Comparison of ENCODE assay signal across 8 cellular contexts in the genomic region with DNA sequence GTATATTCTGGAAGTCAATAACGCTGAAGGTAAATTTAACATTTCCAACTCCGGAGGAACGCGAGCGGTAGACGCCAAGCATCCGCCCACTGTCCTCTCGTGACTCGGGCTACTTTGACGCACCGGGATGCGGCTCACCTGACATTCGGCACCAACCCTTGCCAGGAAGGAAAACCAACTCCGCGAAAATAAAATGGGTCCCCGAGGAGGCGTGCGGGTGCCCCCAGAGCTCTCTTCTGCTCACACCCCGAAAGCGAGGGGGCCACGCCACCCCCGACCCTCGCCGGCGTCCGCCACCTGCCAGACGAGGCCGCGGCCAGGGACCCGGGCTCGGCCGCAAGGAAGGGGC. TPM values are rescaled to one million over a fixed set of nuclear protein-coding genes. Genes with fewer than 3 reads are reported as not detected.
DNase-seq lines count a peak whose midpoint lies in the region; ATAC-seq and TF ChIP-seq lines count a peak whose summit lies in the region.

No MANE protein-coding gene starts in this region.

- ATAC-seq in GM19351 (IDR thresholded peaks at IDR 0.05; ENCODE audit: unreplicated experiment) (peak; percentile 21), naive B cell (ENCODE audit: low read depth in 2 of 2) (peak; percentile 14 to 33), HG03097 (IDR thresholded peaks at IDR 0.05; ENCODE audit: low FRiP score, unreplicated experiment) (no peak)
- peak; percentile 12 for ATAC-seq in activated CD8-positive, alpha-beta T cell treated with anti-CD3 and anti-CD28 coated beads, Interleukin-2, amount 10 ng/mL, durations not matched to agents 7 days and 5 days

- POLR2A ChIA-PET in AG04449 (lab: Yijun Ruan, JAX) = interaction anchor here (0.8 kb wide), 1 partner anchor 276 kb away, joined by 4 read pairs; a partner anchor contains a TSS
- POLR2A ChIA-PET in activated CD8-positive, alpha-beta T cell treated with anti-CD3 and anti-CD28 coated beads, Interleukin-2, amount 10 ng/mL, durations not matched to agents 7 days and 5 days (lab: Charles Lee) = interaction anchor here (0.6 to 2.3 kb wide), 4 partner anchors 9 to 433 kb away, joined by 3 to 14 read pairs (median 6); a partner anchor contains a TSS

- H3K9ac ChIP-seq in stomach smooth muscle (ENCODE audit: low read length in 2 of 2) = peak overlapping the region; percentile 83 to 85

- no peaks in the 10 kb centered on the region for H3K36me3 ChIP-seq in stomach smooth muscle (ENCODE audit: control insufficient read depth in 2 of 2, insufficient read depth in 2 of 2, low read length in 2 of 2)

- peak overlapping the region; percentile 75 for H3K4me3 ChIP-seq in AG04449 (ENCODE audit: low read depth, low read length)
- peak overlapping the region; percentile 76 for H3K4me3 ChIP-seq in Jurkat, Clone E6-1 (ENCODE audit: low read length)
- H3K4me3 ChIP-seq in epithelial cell of proximal tubule (ENCODE audit: low read depth, low read length) = peak overlapping the region; percentile 92
- peak overlapping the region; percentile 84 to 88 for H3K4me3 ChIP-seq in stomach smooth muscle (ENCODE audit: low read length in 2 of 2)

- TF ChIP-seq CTCF in AG04449 (IDR thresholded peaks at IDR 0.05; ENCODE audit: insufficient read depth, low read length, missing control alignments) (no peak), epithelial cell of proximal tubule (conservative IDR thresholded peaks at IDR 0.05; ENCODE audit: low read depth, low read length) (no peak)

- H3K4me3 Mint-ChIP-seq in activated CD8-positive, alpha-beta T cell treated with anti-CD3 and anti-CD28 coated beads, Interleukin-2, amount 10 ng/mL, durations not matched to agents 7 days and 5 days = peak overlapping the region; percentile 84
- peak overlapping the region; percentile 86 to 98 (median 95) for H3K4me3 Mint-ChIP-seq in naive B cell

- peak overlapping the region; percentile 78 for H3K27ac ChIP-seq in stomach smooth muscle (ENCODE audit: low read length)

- peaks cover 5% of the 10 kb centered on the region for H3K27me3 Mint-ChIP-seq in activated CD8-positive, alpha-beta T cell treated with anti-CD3 and anti-CD28 coated beads, Interleukin-2, amount 10 ng/mL, durations not matched to agents 7 days and 5 days (ENCODE audit: low read depth)
- H3K27me3 Mint-ChIP-seq in naive B cell = no peaks in the 10 kb centered on the region

- H3K9me3 ChIP-seq in stomach smooth muscle (ENCODE audit: control insufficient read depth in 2 of 2, low read length in 2 of 2) = no peaks in the 10 kb centered on the region

- H3K4me1 Mint-ChIP-seq in activated CD8-positive, alpha-beta T cell treated with anti-CD3 and anti-CD28 coated beads, Interleukin-2, amount 10 ng/mL, durations not matched to agents 7 days and 5 days (ENCODE audit: low read depth) = peaks cover 37% of the 10 kb centered on the region
- peaks cover 35 to 67% (median 63%) of the 10 kb centered on the region in 3 donors for H3K4me1 Mint-ChIP-seq in naive B cell

- H3K27ac Mint-ChIP-seq in activated CD8-positive, alpha-beta T cell treated with anti-CD3 and anti-CD28 coated beads, Interleukin-2, amount 10 ng/mL, durations not matched to agents 7 days and 5 days = peak overlapping the region; percentile 90
- peak overlapping the region; percentile 97 to 99 (median 98) for H3K27ac Mint-ChIP-seq in naive B cell

- no peaks in the 10 kb centered on the region for H3K9me3 Mint-ChIP-seq in activated CD8-positive, alpha-beta T cell treated with anti-CD3 and anti-CD28 coated beads, Interleukin-2, amount 10 ng/mL, durations not matched to agents 7 days and 5 days (ENCODE audit: insufficient read depth)
- peaks cover 0 to 3% (median 0%) of the 10 kb centered on the region in 7 donors for H3K9me3 Mint-ChIP-seq in naive B cell

- H3K36me3 Mint-ChIP-seq in activated CD8-positive, alpha-beta T cell treated with anti-CD3 and anti-CD28 coated beads, Interleukin-2, amount 10 ng/mL, durations not matched to agents 7 days and 5 days (ENCODE audit: low read depth) = peaks cover 12% of the 10 kb centered on the region
- H3K36me3 Mint-ChIP-seq in naive B cell = no peaks in the 10 kb centered on the region

- CTCF ChIA-PET in AG04449 (lab: Yijun Ruan, JAX) = interaction anchor here (1.6 kb wide), 1 partner anchor 276 kb away, joined by 3 read pairs; no protein-coding TSS in a partner anchor
- CTCF ChIA-PET in activated CD8-positive, alpha-beta T cell treated with anti-CD3 and anti-CD28 coated beads, Interleukin-2, amount 10 ng/mL, durations not matched to agents 7 days and 5 days (lab: Charles Lee) = interaction anchor here (1.5 to 1.7 kb wide), 2 partner anchors 44 to 51 kb away, joined by 3 to 5 read pairs; no protein-coding TSS in a partner anchor

- H3K27me3 ChIP-seq in stomach smooth muscle (ENCODE audit: control insufficient read depth in 1 of 2, insufficient read depth in 2 of 2, low read length in 2 of 2) = no peaks in the 10 kb centered on the region

- DNase-seq in AG04449 (ENCODE audit: low read depth, low spot score) (no peak), epithelial cell of proximal tubule (ENCODE audit: low read depth) (no peak), naive B cell (peak; percentile 76)
- no peak for DNase-seq in Jurkat, Clone E6-1 (ENCODE audit: low read depth, low spot score)
- DNase-seq in activated CD8-positive, alpha-beta T cell treated with anti-CD3 and anti-CD28 coated beads, Interleukin-2, amount 10 ng/mL, durations not matched to agents 7 days and 5 days = peak; percentile 67

- H3K4me1 ChIP-seq in stomach smooth muscle (ENCODE audit: control insufficient read depth, insufficient read depth, low read length) = peaks cover 8% of the 10 kb centered on the region

RNA-seq across cellular contexts. Expression of a gene that starts 0.7 kb away (rescaled TPM):
- 14.5 TPM for polyA plus RNA-seq in Jurkat, Clone E6-1 (2012; ENCODE audit: insufficient read depth, insufficient read length)
- 10 to 100 TPM; 69.7 to 71.2 TPM for total RNA-seq in activated CD8-positive, alpha-beta T cell treated with anti-CD3 and anti-CD28 coated beads, Interleukin-2, amount 10 ng/mL, durations not matched to agents 7 days and 5 days
- total RNA-seq in epithelial cell of proximal tubule = 14.1 and 15.1 TPM in 2 replicates
- 100 to 1,000 TPM in 4 of 6 donors, 10 to 100 TPM in 2; 57.8 to 163 (median 113) TPM for polyA plus RNA-seq in naive B cell (ENCODE audit: low read depth in 6 of 6)

Comparison
In these comparisons a context has a peak if more than half of its experiments do, and no peak if none do; other contexts are left out.
1. DNase-seq: peak in activated CD8-positive, alpha-beta T cell treated with anti-CD3 and anti-CD28 coated beads, Interleukin-2, amount 10 ng/mL, durations not matched to agents 7 days and 5 days (single experiment) and naive B cell (single experiment); none in AG04449 (single experiment), Jurkat, Clone E6-1 (single experiment) and epithelial cell of proximal tubule (single experiment).
2. Peak in every context shown above with its lines, with median percentiles within 50 percentile points of each other: H3K4me3 ChIP-seq.